Comparison of ENCODE assay signal across 1 cellular context in genomic region chr2:55050133-55050994, GRCh38.
TF ChIP-seq lines count a peak whose summit lies in the region.

TSS of gene RTN4 (minus strand) at chr2:55050451. CDS start at chr2:55050300, 151 bp downstream.

TF ChIP-seq in WTC11, 78 proteins besides CTCF, POLR2A, EP300 and RAD21 (continued from another document):
- TF ChIP-seq USF1 (CRISPR knock-in tag; IDR thresholded peaks at IDR 0.05) (peak; percentile 23; the same call in 1 of the 2 replicates), SMAD3 (CRISPR knock-in tag; IDR thresholded peaks at IDR 0.05; ENCODE audit: borderline replicate concordance) (no peak; the same call in 1 of the 2 replicates), ZSCAN18 (CRISPR knock-in tag; IDR thresholded peaks at IDR 0.05) (no peak), FOXK1 (CRISPR knock-in tag; IDR thresholded peaks at IDR 0.05) (peak; percentile 59; the same call in 1 of the 2 replicates), MLX (CRISPR knock-in tag; IDR thresholded peaks at IDR 0.05) (no peak), ZNF671 (CRISPR knock-in tag; IDR thresholded peaks at IDR 0.05) (no peak), ZMAT4 (CRISPR knock-in tag; IDR thresholded peaks at IDR 0.05) (no peak), ZNF232 (CRISPR knock-in tag; IDR thresholded peaks at IDR 0.05) (no peak; the same call in 1 of the 2 replicates), SMAD4 (CRISPR knock-in tag; IDR thresholded peaks at IDR 0.05) (no peak), TEAD1 (CRISPR knock-in tag; IDR thresholded peaks at IDR 0.05) (peak; percentile 89; the same call in 1 of the 2 replicates), GABPB1 (CRISPR knock-in tag; IDR thresholded peaks at IDR 0.05) (no peak; the same call in 1 of the 2 replicates), ERG (CRISPR knock-in tag; IDR thresholded peaks at IDR 0.05) (no peak), NR2C2 (CRISPR knock-in tag; IDR thresholded peaks at IDR 0.05) (no peak), CREM (CRISPR knock-in tag; IDR thresholded peaks at IDR 0.05) (peak; percentile 53; the same call in 1 of the 2 replicates), GTF2I (CRISPR knock-in tag; conservative IDR thresholded peaks at IDR 0.05) (no peak), FOXP1 (CRISPR knock-in tag; IDR thresholded peaks at IDR 0.05; ENCODE audit: borderline replicate concordance) (peak; percentile 85), NFE2L1 (CRISPR knock-in tag; IDR thresholded peaks at IDR 0.05) (0 out of 2 replicates have a peak, but pooled peaks have one; percentile 32), GRHL2 (CRISPR knock-in tag; IDR thresholded peaks at IDR 0.05; ENCODE audit: insufficient replicate concordance, severe bottlenecking) (no peak), ZNF138 (CRISPR knock-in tag; conservative IDR thresholded peaks at IDR 0.05) (no peak), ZNF423 (CRISPR knock-in tag; IDR thresholded peaks at IDR 0.05) (no peak), ETV6 (CRISPR knock-in tag; IDR thresholded peaks at IDR 0.05) (peak; percentile 63; the same call in 1 of the 2 replicates), ATF2 (CRISPR knock-in tag; IDR thresholded peaks at IDR 0.05; ENCODE audit: borderline replicate concordance, low read depth) (no peak), ZNF281 (CRISPR knock-in tag; IDR thresholded peaks at IDR 0.05) (no peak), ATF3 (CRISPR knock-in tag; conservative IDR thresholded peaks at IDR 0.05) (no peak), JUN (CRISPR knock-in tag; IDR thresholded peaks at IDR 0.05) (no peak), USF2 (CRISPR knock-in tag; IDR thresholded peaks at IDR 0.05) (no peak), JAZF1 (CRISPR knock-in tag; IDR thresholded peaks at IDR 0.05) (no peak), NFATC4 (CRISPR knock-in tag; IDR thresholded peaks at IDR 0.05) (no peak), ELF4 (CRISPR knock-in tag; IDR thresholded peaks at IDR 0.05; ENCODE audit: low read depth) (no peak), FOXJ3 (CRISPR knock-in tag; IDR thresholded peaks at IDR 0.05; ENCODE audit: borderline replicate concordance) (no peak), NR1H2 (CRISPR knock-in tag; IDR thresholded peaks at IDR 0.05) (no peak), TEAD4 (CRISPR knock-in tag; IDR thresholded peaks at IDR 0.05) (no peak), ZNF425 (CRISPR knock-in tag; conservative IDR thresholded peaks at IDR 0.05) (no peak), STAT6 (CRISPR knock-in tag; conservative IDR thresholded peaks at IDR 0.05; ENCODE audit: low read depth) (no peak), KAT7 (CRISPR knock-in tag; IDR thresholded peaks at IDR 0.05; ENCODE audit: borderline replicate concordance) (peak; percentile 79; the same call in 1 of the 2 replicates), PRRX2 (CRISPR knock-in tag; IDR thresholded peaks at IDR 0.05) (no peak), E2F1 (CRISPR knock-in tag; IDR thresholded peaks at IDR 0.05) (no peak), RELA (CRISPR knock-in tag; IDR thresholded peaks at IDR 0.05; ENCODE audit: borderline replicate concordance) (no peak)
